In the genomic region with DNA sequence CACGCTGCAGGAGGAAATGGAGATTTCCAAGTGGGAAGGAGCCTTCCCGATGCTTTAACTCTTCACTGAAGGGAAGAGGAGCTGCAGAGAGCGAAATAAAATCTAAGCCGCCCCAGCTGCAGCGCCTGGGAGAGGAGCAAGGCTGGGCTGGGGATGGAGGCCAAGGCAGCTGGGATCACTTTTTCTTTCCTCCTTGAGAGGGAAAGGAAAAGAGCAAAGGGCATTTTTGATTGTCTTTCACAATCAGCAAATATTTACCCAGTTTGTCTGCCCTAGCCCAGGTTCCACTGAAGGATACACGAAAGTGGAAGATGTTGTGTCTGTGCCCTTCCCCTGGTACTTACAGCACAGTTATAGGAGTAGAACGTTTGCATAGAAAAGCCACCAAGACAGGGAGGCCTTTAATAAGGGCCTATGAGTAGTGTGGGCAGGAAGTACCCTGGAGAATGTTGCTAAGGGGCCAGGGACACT, we compare ENCODE assay signal across 10 cellular contexts. TPM values are rescaled to one million over a fixed set of nuclear protein-coding genes. Genes with fewer than 3 reads are reported as not detected.
DNase-seq lines count a peak whose midpoint lies in the region; ATAC-seq and TF ChIP-seq lines count a peak whose summit lies in the region.
"Had no signal": no experiment of that assay in that cellular context is flagged by ENCODE, and none has a peak within 500 bp of the region (broad histone marks: within the 10 kb centered on the region; RNA-seq: fewer than 3 reads in every experiment).

No MANE protein-coding gene starts in this region.

- peak overlapping the region; percentile 96 for H3K27ac ChIP-seq in SJSA1

- H3K9me3 ChIP-seq in Caco-2 (no peaks in the 10 kb centered on the region), SJSA1 (replicated peaks) (no peaks in the 10 kb centered on the region)

- H3K36me3 Mint-ChIP-seq in Caco-2 (ENCODE audit: insufficient read depth, unreplicated experiment) (peaks cover 16% of the 10 kb centered on the region), glutamatergic neuron (ENCODE audit: unreplicated experiment) (no peaks in the 10 kb centered on the region)
- H3K36me3 Mint-ChIP-seq in natural killer cell treated with Interleukin-12 subunit alpha and Interleukin-12 subunit beta and Interleukin-15 and Interleukin-18, amount 100 ng/mL, for 72 hours: no peaks in the 10 kb centered on the region

- in situ Hi-C loops in G401 (cut with HindIII; ENCODE audit: low sequenced_read_pairs): no loop called here

- H3K4me3 ChIP-seq in Caco-2 (ENCODE audit: low read depth, low read length) (peak overlapping the region; percentile 34), SJSA1 (no peak overlapping the region), retinal pigment epithelial cell (ENCODE audit: low read length) (peak overlapping the region; percentile 20)

- peaks cover 66% of the 10 kb centered on the region for H3K4me1 Mint-ChIP-seq in Caco-2 (ENCODE audit: low read depth, unreplicated experiment)
- H3K4me1 Mint-ChIP-seq in glutamatergic neuron (ENCODE audit: low read depth, unreplicated experiment): peaks cover 24% of the 10 kb centered on the region
- H3K4me1 Mint-ChIP-seq in natural killer cell treated with Interleukin-12 subunit alpha and Interleukin-12 subunit beta and Interleukin-15 and Interleukin-18, amount 100 ng/mL, for 72 hours (ENCODE audit: low read depth in 2 of 2): peaks cover 0 to 6% of the 10 kb centered on the region in 2 donors
- H3K4me1 Mint-ChIP-seq: activated B cell treated with CpG ODN at 0.5 μM for 24 hours had no signal

- H3K27me3 Mint-ChIP-seq in Caco-2 (ENCODE audit: insufficient read depth, unreplicated experiment) (no peaks in the 10 kb centered on the region), glutamatergic neuron (ENCODE audit: unreplicated experiment) (peaks cover 4% of the 10 kb centered on the region)
- H3K27me3 Mint-ChIP-seq in natural killer cell treated with Interleukin-12 subunit alpha and Interleukin-12 subunit beta and Interleukin-15 and Interleukin-18, amount 100 ng/mL, for 72 hours: peaks cover 20 to 30% of the 10 kb centered on the region in 2 donors

- DNase-seq in Caco-2: peak; percentile 66 to 75
- DNase-seq in SJSA1 (ENCODE audit: low read depth in 1 of 2, low spot score in 2 of 2): peak in 1 of 2 experiments; percentile 20
- DNase-seq in glutamatergic neuron: no peak
- DNase-seq in retinal pigment epithelial cell (ENCODE audit: low read depth): no peak
- no peak for DNase-seq in G401 (ENCODE audit: low spot score)
- DNase-seq in NCI-H2196 (lab: John Stamatoyannopoulos, UW; ENCODE audit: unreplicated experiment): no peak
- DNase-seq in natural killer cell treated with Interleukin-12 subunit alpha and Interleukin-12 subunit beta and Interleukin-15 and Interleukin-18, amount 100 ng/mL, for 72 hours (ENCODE audit: low spot score): no peak
- DNase-seq in stimulated activated naive CD4-positive, alpha-beta T cell (lab: John Stamatoyannopoulos, UW): no peak
- DNase-seq: activated B cell treated with CpG ODN at 0.5 μM for 24 hours, NCI-H2107 had no signal

- no peak for ATAC-seq in natural killer cell treated with Interleukin-12 subunit alpha and Interleukin-12 subunit beta and Interleukin-15 and Interleukin-18, amount 100 ng/mL, for 72 hours

- H3K4me3 Mint-ChIP-seq in Caco-2 (ENCODE audit: unreplicated experiment): peak overlapping the region; percentile 83
- H3K4me3 Mint-ChIP-seq in glutamatergic neuron (ENCODE audit: unreplicated experiment): peak overlapping the region; percentile 20
- H3K4me3 Mint-ChIP-seq in natural killer cell treated with Interleukin-12 subunit alpha and Interleukin-12 subunit beta and Interleukin-15 and Interleukin-18, amount 100 ng/mL, for 72 hours: no peak overlapping the region
- H3K4me3 Mint-ChIP-seq: activated B cell treated with CpG ODN at 0.5 μM for 24 hours had no signal

- H3K4me1 ChIP-seq in Caco-2: peaks cover 50% of the 10 kb centered on the region
- H3K4me1 ChIP-seq in SJSA1 (replicated peaks): peaks cover 40% of the 10 kb centered on the region

- intact Hi-C loops in Caco-2 (cut with micrococcal nuclease; ENCODE audit: unreplicated experiment): loop anchor here (1.0 to 2.0 kb wide), 5 partner anchors 10 to 73 kb away; no protein-coding TSS in a partner anchor

- TSS peak; percentile 44 for BruUV-seq in Caco-2 (replicated peaks; lab: Mats Ljungman, UMichigan)

- H3K27ac Mint-ChIP-seq in Caco-2 (ENCODE audit: unreplicated experiment): peak overlapping the region; percentile 77
- no peak overlapping the region for H3K27ac Mint-ChIP-seq in glutamatergic neuron (ENCODE audit: unreplicated experiment)
- no peak overlapping the region for H3K27ac Mint-ChIP-seq in natural killer cell treated with Interleukin-12 subunit alpha and Interleukin-12 subunit beta and Interleukin-15 and Interleukin-18, amount 100 ng/mL, for 72 hours
- H3K27ac Mint-ChIP-seq: activated B cell treated with CpG ODN at 0.5 μM for 24 hours had no signal

- H3K27me3 ChIP-seq in Caco-2 (replicated peaks; ENCODE audit: control insufficient read depth, insufficient read depth, low read length): no peaks in the 10 kb centered on the region
- H3K27me3 ChIP-seq in SJSA1 (replicated peaks): no peaks in the 10 kb centered on the region

- CTCF ChIA-PET in Caco-2 (lab: Charles Lee): interaction anchor here (0.6 to 1.4 kb wide), 6 partner anchors 36 to 524 kb away, joined by 3 to 6 read pairs (median 4); no protein-coding TSS in a partner anchor

- POLR2A ChIA-PET in Caco-2 (lab: Charles Lee): interaction anchor here (0.5 to 1.0 kb wide), 6 partner anchors 11 to 454 kb away, joined by 3 to 8 read pairs (median 4); no protein-coding TSS in a partner anchor

- TF ChIP-seq CTCF in Caco-2 (IDR thresholded peaks at IDR 0.05; ENCODE audit: insufficient read depth in 1 of 2, low read depth in 1 of 2, low read length in 1 of 2, severe bottlenecking in 1 of 2, unreplicated experiment in 1 of 2): no peak
- no peak for TF ChIP-seq CTCF in glutamatergic neuron (IDR thresholded peaks at IDR 0.05; ENCODE audit: partially characterized antibody, unreplicated experiment)
- TF ChIP-seq CTCF in retinal pigment epithelial cell (conservative IDR thresholded peaks at IDR 0.05; ENCODE audit: low read depth, low read length): no peak

- H3K9me3 Mint-ChIP-seq in Caco-2 (ENCODE audit: unreplicated experiment) (no peaks in the 10 kb centered on the region), glutamatergic neuron (ENCODE audit: unreplicated experiment) (peaks cover 6% of the 10 kb centered on the region)
- no peaks in the 10 kb centered on the region for H3K9me3 Mint-ChIP-seq in natural killer cell treated with Interleukin-12 subunit alpha and Interleukin-12 subunit beta and Interleukin-15 and Interleukin-18, amount 100 ng/mL, for 72 hours
- H3K9me3 Mint-ChIP-seq: activated B cell treated with CpG ODN at 0.5 μM for 24 hours had no signal

- H3K36me3 ChIP-seq in Caco-2 (ENCODE audit: control insufficient read depth, insufficient read depth, low read length) (no peaks in the 10 kb centered on the region), SJSA1 (no peaks in the 10 kb centered on the region)

RNA-seq across cellular contexts. Expression of a gene that starts 38.8 kb away (rescaled TPM):
- total RNA-seq in Caco-2 (2022): 68.1 and 77.3 TPM in 2 replicates
- total RNA-seq in SJSA1 (2014; rRNA removed; shearing (Covaris generic)): 12.9 and 13.1 TPM in 2 replicates
- not detected for total RNA-seq in glutamatergic neuron (ENCODE audit: unreplicated experiment)
- total RNA-seq in G401 (2014; rRNA removed; shearing (Covaris generic)): 0.03 TPM in 1 of 2 replicates, not detected in the other
- total RNA-seq in natural killer cell treated with Interleukin-12 subunit alpha and Interleukin-12 subunit beta and Interleukin-15 and Interleukin-18, amount 100 ng/mL, for 72 hours: 10 to 100 TPM in 1 of 2 donors, 1 to 10 TPM in 1; 7.5 to 84.7 TPM

Comparison
In these comparisons a context has a peak if more than half of its experiments do, and no peak if none do; other contexts are left out.
1. DNase-seq: peak in Caco-2 (2 of 2); none in glutamatergic neuron (single experiment), retinal pigment epithelial cell (single experiment), G401 (single experiment), NCI-H2196 (single experiment), natural killer cell treated with Interleukin-12 subunit alpha and Interleukin-12 subunit beta and Interleukin-15 and Interleukin-18, amount 100 ng/mL, for 72 hours (single experiment) and stimulated activated naive CD4-positive, alpha-beta T cell (0 of 6).